In the genomic region with DNA sequence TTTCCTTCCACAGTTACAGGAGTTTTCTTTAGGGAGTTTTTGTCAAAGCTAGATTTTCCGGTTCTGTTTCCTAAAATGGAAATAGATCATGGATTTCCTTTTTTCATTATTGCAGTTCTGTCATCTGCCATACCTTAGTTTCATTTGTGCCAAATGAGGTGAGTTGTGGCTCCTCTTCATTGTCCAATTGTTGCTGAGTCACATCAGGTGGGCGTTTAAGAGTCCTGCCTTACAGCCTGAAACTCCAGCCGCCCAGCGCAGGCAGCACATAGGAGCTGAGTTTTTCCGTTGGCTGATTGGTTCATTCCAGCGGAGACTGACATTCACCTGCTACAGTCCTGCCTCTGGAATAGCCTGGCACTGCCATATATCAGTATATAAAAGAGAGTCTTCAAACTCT, we compare ENCODE assay signal across 9 cellular contexts.
DNase-seq lines count a peak whose midpoint lies in the region; ATAC-seq and TF ChIP-seq lines count a peak whose summit lies in the region.
"Had no signal": no experiment of that assay in that cellular context is flagged by ENCODE, and none has a peak within 500 bp of the region (broad histone marks: within the 10 kb centered on the region; RNA-seq: fewer than 3 reads in every experiment).

No MANE protein-coding gene starts in this region.

- peaks cover 51% of the 10 kb centered on the region for H3K4me1 Mint-ChIP-seq in activated naive CD8-positive, alpha-beta T cell treated with anti-CD3 and anti-CD28 coated beads, Interleukin-2, amount 50 U/mL, for 24 hours

- no peaks in the 10 kb centered on the region for H3K9me3 Mint-ChIP-seq in activated naive CD8-positive, alpha-beta T cell treated with anti-CD3 and anti-CD28 coated beads, Interleukin-2, amount 50 U/mL, for 24 hours

- DNase-seq in activated naive CD8-positive, alpha-beta T cell treated with anti-CD3 and anti-CD28 coated beads, Interleukin-2, amount 50 U/mL, for 24 hours, result no peak
- DNase-seq in islet precursor cell (peak; percentile 77), superior temporal gyrus (ENCODE audit: extremely low spot score) (peak; percentile 35)
- no peak for DNase-seq in stimulated activated CD4-positive, alpha-beta T cell treated with anti-CD3 and anti-CD28 coated beads, Interleukin-4, amount 100 ng/mL, for 1 hour
- DNase-seq: foreskin melanocyte, substantia nigra had no signal

- H3K27me3 ChIP-seq in KMS-11 (ENCODE audit: insufficient read depth, low read depth), result no peaks in the 10 kb centered on the region

- H3K36me3 ChIP-seq in KMS-11 (ENCODE audit: insufficient read depth), result 0 out of 2 replicates have a peak, but pooled peaks cover 2% of the 10 kb centered on the region

- peak overlapping the region; percentile 31; the same call in 1 of the 2 replicates for H3K9ac ChIP-seq in KMS-11

- H3K4me2 ChIP-seq in KMS-11, result peak overlapping the region; percentile 84

- no peak overlapping the region for H2AFZ ChIP-seq in KMS-11 (ENCODE audit: low read depth)

- no peak overlapping the region for H3K4me3 ChIP-seq in KMS-11 (IDR thresholded peaks at IDR 0.05; ENCODE audit: insufficient read depth, low read depth, low read length)

- no peak overlapping the region for H3K4me3 Mint-ChIP-seq in activated naive CD8-positive, alpha-beta T cell treated with anti-CD3 and anti-CD28 coated beads, Interleukin-2, amount 50 U/mL, for 24 hours

- peak overlapping the region; percentile 57 for H3K27ac Mint-ChIP-seq in activated naive CD8-positive, alpha-beta T cell treated with anti-CD3 and anti-CD28 coated beads, Interleukin-2, amount 50 U/mL, for 24 hours

- no peak for ATAC-seq in activated naive CD8-positive, alpha-beta T cell treated with anti-CD3 and anti-CD28 coated beads, Interleukin-2, amount 50 U/mL, for 24 hours
- no peak for ATAC-seq in HG02981 (IDR thresholded peaks at IDR 0.05; ENCODE audit: unreplicated experiment)
- ATAC-seq in HG03354 (IDR thresholded peaks at IDR 0.05; ENCODE audit: poor library complexity, severe bottlenecking, unreplicated experiment), result no peak

- no peak for TF ChIP-seq CTCF in KMS-11 (conservative IDR thresholded peaks at IDR 0.05; ENCODE audit: low read depth, low read length)

- no peaks in the 10 kb centered on the region for H4K20me1 ChIP-seq in KMS-11 (ENCODE audit: insufficient read depth)

- peaks cover 92% of the 10 kb centered on the region for H3K79me2 ChIP-seq in KMS-11 (ENCODE audit: insufficient read depth, low read depth)

- H3K27ac ChIP-seq in KMS-11, result peak overlapping the region; percentile 82

- peaks cover 78% of the 10 kb centered on the region for H3K4me1 ChIP-seq in KMS-11 (ENCODE audit: low read depth, poor library complexity, severe bottlenecking)

- peaks cover 19% of the 10 kb centered on the region for H3K36me3 Mint-ChIP-seq in activated naive CD8-positive, alpha-beta T cell treated with anti-CD3 and anti-CD28 coated beads, Interleukin-2, amount 50 U/mL, for 24 hours (ENCODE audit: low read depth)

- no peaks in the 10 kb centered on the region for H3K27me3 Mint-ChIP-seq in activated naive CD8-positive, alpha-beta T cell treated with anti-CD3 and anti-CD28 coated beads, Interleukin-2, amount 50 U/mL, for 24 hours

Comparison
In these comparisons a context has a peak if more than half of its experiments do, and no peak if none do; other contexts are left out.
1. DNase-seq: peak in islet precursor cell (single experiment) and superior temporal gyrus (single experiment); none in activated naive CD8-positive, alpha-beta T cell treated with anti-CD3 and anti-CD28 coated beads, Interleukin-2, amount 50 U/mL, for 24 hours (single experiment) and stimulated activated CD4-positive, alpha-beta T cell treated with anti-CD3 and anti-CD28 coated beads, Interleukin-4, amount 100 ng/mL, for 1 hour (single experiment).